In the genomic region with DNA sequence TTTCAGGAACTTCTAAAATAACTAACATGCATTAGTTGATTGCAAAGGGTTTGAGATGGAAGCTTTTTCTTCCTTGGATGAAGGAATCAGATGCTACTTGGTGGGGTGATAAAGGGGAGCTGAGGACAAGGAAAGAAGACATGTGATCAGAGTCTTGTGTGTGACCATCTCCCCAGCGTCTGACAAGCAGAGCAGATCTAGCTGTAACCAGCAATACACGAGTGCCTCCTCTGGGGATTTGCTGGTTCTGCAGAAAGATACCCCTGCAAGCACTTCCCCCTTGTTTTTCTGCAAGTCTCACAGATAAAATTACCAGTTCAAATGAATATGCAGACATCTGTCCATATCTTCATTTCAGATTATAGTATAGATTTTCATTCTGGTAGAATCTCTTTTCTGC, we compare ENCODE assay signal across 1 cellular context.
TF ChIP-seq lines count a peak whose summit lies in the region.

No MANE protein-coding gene starts in this region.

TF ChIP-seq in H1, 55 proteins besides CTCF, POLR2A, EP300 and RAD21 (continued from another document):
- TF ChIP-seq, protein P1, sequence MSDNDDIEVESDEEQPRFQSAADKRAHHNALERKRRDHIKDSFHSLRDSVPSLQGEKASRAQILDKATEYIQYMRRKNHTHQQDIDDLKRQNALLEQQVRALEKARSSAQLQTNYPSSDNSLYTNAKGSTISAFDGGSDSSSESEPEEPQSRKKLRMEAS (IDR thresholded peaks at IDR 0.05): no peak
- TF ChIP-seq BRCA1 (IDR thresholded peaks at IDR 0.05; ENCODE audit: low read depth, low read length) (no peak), JUN (IDR thresholded peaks at IDR 0.05; ENCODE audit: low read depth, low read length) (no peak)
